2 cellular contexts compared by ENCODE assay signal in the genomic region with DNA sequence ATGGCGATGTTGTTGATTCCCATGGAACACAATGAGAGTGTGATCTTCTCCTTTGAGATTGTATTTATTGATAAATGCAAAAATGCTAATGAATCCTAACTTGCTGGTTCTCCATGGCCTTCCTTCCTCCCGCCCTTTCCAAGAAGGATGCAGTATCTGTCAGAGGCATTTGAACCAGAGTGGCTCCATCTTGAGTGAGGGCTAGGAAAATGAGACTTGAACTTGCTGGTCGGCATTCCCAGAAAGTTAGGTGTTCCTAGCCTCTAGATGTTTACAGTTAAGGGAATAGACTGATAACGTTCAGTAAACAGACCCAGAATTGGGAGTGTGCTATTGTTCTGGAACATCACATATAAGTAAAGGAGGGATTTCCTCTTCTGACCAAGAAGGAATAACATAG.
TF ChIP-seq lines count a peak whose summit lies in the region.

No MANE protein-coding gene starts in this region.

TF ChIP-seq in SK-N-SH treated with all-trans-retinoic acid at 6 μM for 48 hours, 23 proteins besides CTCF, POLR2A, EP300 and RAD21:
- TF ChIP-seq ISL1 (CRISPR knock-in tag; IDR thresholded peaks at IDR 0.05) (peak; percentile 26; the same call in 1 of the 2 replicates), ESRRG (CRISPR knock-in tag; IDR thresholded peaks at IDR 0.05) (no peak), ZFP3 (CRISPR knock-in tag; IDR thresholded peaks at IDR 0.05) (no peak)
TF ChIP-seq in SK-N-SH treated with all-trans-retinoic acid at 6 μM for 48 hours: peak in this region for 1.

TF ChIP-seq in HepG2, 621 proteins besides CTCF, POLR2A, EP300 and RAD21:
- TF ChIP-seq SYNCRIP (IDR thresholded peaks at IDR 0.05; ENCODE audit: insufficient read depth, low read depth, low read length) (no peak), HOXD1 (CRISPR knock-in tag; IDR thresholded peaks at IDR 0.05) (no peak), KDM1A (CRISPR knock-in tag; IDR thresholded peaks at IDR 0.05) (no peak), RBAK (CRISPR knock-in tag; IDR thresholded peaks at IDR 0.05) (no peak), SALL2 (CRISPR knock-in tag; IDR thresholded peaks at IDR 0.05) (no peak), POGZ (CRISPR knock-in tag; IDR thresholded peaks at IDR 0.05) (no peak), ZNF329 (CRISPR knock-in tag; IDR thresholded peaks at IDR 0.05; ENCODE audit: low read depth) (no peak), GABPA (IDR thresholded peaks at IDR 0.05; ENCODE audit: low read depth, low read length) (no peak), GABPA (CRISPR knock-in tag; IDR thresholded peaks at IDR 0.05; ENCODE audit: low read depth) (no peak)
- TF ChIP-seq, protein P1, sequence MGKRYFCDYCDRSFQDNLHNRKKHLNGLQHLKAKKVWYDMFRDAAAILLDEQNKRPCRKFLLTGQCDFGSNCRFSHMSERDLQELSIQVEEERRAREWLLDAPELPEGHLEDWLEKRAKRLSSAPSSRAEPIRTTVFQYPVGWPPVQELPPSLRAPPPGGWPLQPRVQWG (CRISPR knock-in tag; IDR thresholded peaks at IDR 0.05; ENCODE audit: borderline replicate concordance, low read depth): no peak
- TF ChIP-seq, protein P2, sequence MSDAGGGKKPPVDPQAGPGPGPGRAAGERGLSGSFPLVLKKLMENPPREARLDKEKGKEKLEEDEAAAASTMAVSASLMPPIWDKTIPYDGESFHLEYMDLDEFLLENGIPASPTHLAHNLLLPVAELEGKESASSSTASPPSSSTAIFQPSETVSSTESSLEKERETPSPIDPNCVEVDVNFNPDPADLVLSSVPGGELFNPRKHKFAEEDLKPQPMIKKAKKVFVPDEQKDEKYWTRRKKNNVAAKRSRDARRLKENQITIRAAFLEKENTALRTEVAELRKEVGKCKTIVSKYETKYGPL (CRISPR knock-in tag; IDR thresholded peaks at IDR 0.05): no peak
